ENCODE assay signal across 23 cellular contexts in the genomic region with DNA sequence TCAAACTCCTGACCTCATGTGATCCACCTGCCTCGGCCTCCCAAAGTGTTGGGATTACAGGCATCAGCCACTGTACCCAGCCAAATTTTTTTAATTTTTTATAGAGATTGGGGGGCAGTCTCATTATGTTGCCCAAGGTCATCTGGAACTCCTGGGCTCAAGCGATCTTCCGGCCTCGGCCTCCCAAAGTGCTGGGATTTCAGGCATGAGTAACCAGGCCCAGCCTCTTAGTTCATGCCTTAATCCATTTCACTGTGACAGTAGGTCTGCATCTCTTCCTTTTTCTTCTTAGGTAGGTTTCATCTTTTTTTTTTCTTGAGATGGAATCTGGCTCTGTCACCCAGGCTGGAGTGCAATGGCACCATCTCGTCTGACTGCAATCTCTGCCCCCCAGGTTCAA. TPM values are rescaled to one million over a fixed set of nuclear protein-coding genes. Genes with fewer than 3 reads are reported as not detected.
A peak's percentile ranks its signal among the peaks of the same experiment; 100 is the strongest.
DNase-seq lines count a peak whose midpoint lies in the region; ATAC-seq and TF ChIP-seq lines count a peak whose summit lies in the region.
"Had no signal": no experiment of that assay in that cellular context is flagged by ENCODE, and none has a peak within 500 bp of the region (broad histone marks: within the 10 kb centered on the region; RNA-seq: fewer than 3 reads in every experiment).

No MANE protein-coding gene starts in this region.

- H3K4me3 ChIP-seq in left ventricle myocardium inferior, result no peak overlapping the region
- no peak overlapping the region for H3K4me3 ChIP-seq in endodermal cell (ENCODE audit: low read length)
- no peak overlapping the region for H3K4me3 ChIP-seq in neural progenitor cell
- H3K4me3 ChIP-seq: GM23338, K562, PC-9 had no signal

- WGBS in endodermal cell (ENCODE audit: insufficient coverage in 1 of 2, insufficient read length in 1 of 2), 2 experiments, result 91 to 95% methylated on average over 4 to 5 of the region's 5 CpGs

- H3K4me3 Mint-ChIP-seq in endodermal cell, result no peak overlapping the region
- H3K4me3 Mint-ChIP-seq in neural progenitor cell, result peak overlapping the region; percentile 7
- H3K4me3 Mint-ChIP-seq: CD4-positive, alpha-beta memory T cell; GM23338; H9; HFFc6 had no signal

- H3K4me1 ChIP-seq in left ventricle myocardium inferior, result peaks cover 50% of the 10 kb centered on the region
- peaks cover 20% of the 10 kb centered on the region for H3K4me1 ChIP-seq in endodermal cell (ENCODE audit: control insufficient read depth, insufficient read depth, low read length)
- H3K4me1 ChIP-seq in neural progenitor cell, result peaks cover 33% of the 10 kb centered on the region

- peak overlapping the region; percentile 89 for H3K27ac ChIP-seq in left ventricle myocardium inferior (replicated peaks)
- no peak overlapping the region for H3K27ac ChIP-seq in endodermal cell (ENCODE audit: low read depth, low read length)
- no peak overlapping the region for H3K27ac ChIP-seq in neural progenitor cell
- H3K27ac ChIP-seq: PC-9 had no signal

- no peak for DNase-seq in left ventricle myocardium inferior
- DNase-seq in cardiac septum (ENCODE audit: low spot score), result no peak
- no peak for DNase-seq in endodermal cell
- no peak for DNase-seq in neural progenitor cell (ENCODE audit: low spot score)
- DNase-seq in NCI-H2171 (lab: John Stamatoyannopoulos, UW), result no peak
- DNase-seq in NCI-H526 treated with DMSO at 0.1 percent for 48 hours (lab: John Stamatoyannopoulos, UW), result no peak
- DNase-seq: C1 segment of cervical spinal cord; Caco-2; CD4-positive, alpha-beta memory T cell; H9; HFFc6; Kasumi-1; NCI-H1092 treated with DMSO at 0.1 percent for 48 hours; NCI-H1436; NCI-H187; NCI-H2081 treated with DMSO at 0.1 percent for 48 hours; NCI-H524; NCI-H774; PC-9; SHP77 had no signal

- H3F3A ChIP-seq in neural progenitor cell (ENCODE audit: low read depth), result peaks cover 16% of the 10 kb centered on the region

- no peak overlapping the region for H3K9ac ChIP-seq in endodermal cell (ENCODE audit: extremely low read depth, low read length, poor library complexity, severe bottlenecking)
- H3K9ac ChIP-seq in neural progenitor cell, result no peak overlapping the region

- H4K20me1 ChIP-seq in neural progenitor cell (ENCODE audit: low read depth), result no peaks in the 10 kb centered on the region

- no peak overlapping the region for H2AFZ ChIP-seq in neural progenitor cell (replicated peaks)
- H2AFZ ChIP-seq: GM23338, PC-9 had no signal

- no peaks in the 10 kb centered on the region for H3K9me3 ChIP-seq in left ventricle myocardium inferior (replicated peaks)
- H3K9me3 ChIP-seq in endodermal cell (ENCODE audit: control insufficient read depth, low read length), result no peaks in the 10 kb centered on the region
- H3K9me3 ChIP-seq in neural progenitor cell (ENCODE audit: low read depth), result no peaks in the 10 kb centered on the region
- H3K9me3 ChIP-seq: Caco-2 had no signal

- peaks cover 41% of the 10 kb centered on the region for H3K4me1 Mint-ChIP-seq in endodermal cell
- H3K4me1 Mint-ChIP-seq in neural progenitor cell, result peaks cover 49% of the 10 kb centered on the region

- H3K27ac Mint-ChIP-seq in endodermal cell (peak overlapping the region; percentile 77), neural progenitor cell (no peak overlapping the region)
- H3K27ac Mint-ChIP-seq: GM23338, H9, HFFc6 had no signal

- H3K79me2 ChIP-seq in neural progenitor cell (ENCODE audit: low read depth), result no peaks in the 10 kb centered on the region

- ATAC-seq in HG02884 (IDR thresholded peaks at IDR 0.05; ENCODE audit: unreplicated experiment), result no peak
- ATAC-seq: GM23338, K562 had no signal

- TF ChIP-seq CTCF in left ventricle myocardium inferior (IDR thresholded peaks at IDR 0.05; ENCODE audit: borderline replicate concordance), result no peak
- no peak for TF ChIP-seq CTCF in endodermal cell (conservative IDR thresholded peaks at IDR 0.05)
- TF ChIP-seq CTCF in neural progenitor cell (IDR thresholded peaks at IDR 0.05), result no peak

- intact Hi-C loops in left ventricle myocardium inferior (cut with micrococcal nuclease) (no loop called here), cardiac septum (cut with DNase I) (no loop called here)

- H3K27me3 ChIP-seq in left ventricle myocardium inferior (ENCODE audit: low read depth), result no peaks in the 10 kb centered on the region
- H3K27me3 ChIP-seq in endodermal cell (ENCODE audit: control insufficient read depth, insufficient read depth, low read length, poor library complexity, severe bottlenecking), result no peaks in the 10 kb centered on the region
- no peaks in the 10 kb centered on the region for H3K27me3 ChIP-seq in neural progenitor cell

- H3K9me3 Mint-ChIP-seq in endodermal cell (no peaks in the 10 kb centered on the region), neural progenitor cell (no peaks in the 10 kb centered on the region)
- H3K9me3 Mint-ChIP-seq: CD4-positive, alpha-beta memory T cell; GM23338; H9; HFFc6 had no signal

- no peak overlapping the region for H3K4me2 ChIP-seq in neural progenitor cell
- H3K4me2 ChIP-seq: GM23338, PC-9 had no signal

- H3K27me3 Mint-ChIP-seq in endodermal cell (ENCODE audit: insufficient read depth) (no peaks in the 10 kb centered on the region), neural progenitor cell (ENCODE audit: insufficient read depth, low read depth) (peaks cover 2% of the 10 kb centered on the region)
- H3K27me3 Mint-ChIP-seq: CD4-positive, alpha-beta memory T cell had no signal

- H3K36me3 ChIP-seq in left ventricle myocardium inferior (no peaks in the 10 kb centered on the region), endodermal cell (ENCODE audit: control insufficient read depth, insufficient read depth, low read length) (no peaks in the 10 kb centered on the region), neural progenitor cell (no peaks in the 10 kb centered on the region)

- H3K36me3 Mint-ChIP-seq in endodermal cell (ENCODE audit: low read depth) (no peaks in the 10 kb centered on the region), neural progenitor cell (no peaks in the 10 kb centered on the region)
- H3K36me3 Mint-ChIP-seq: CD4-positive, alpha-beta memory T cell had no signal

RNA-seq across cellular contexts. Expression of a gene that starts 37.3 kb away (rescaled TPM):
- total RNA-seq in left ventricle myocardium inferior (55.5 TPM), cardiac septum (46.6 TPM), endodermal cell (100 to 1,000 TPM; 133 to 157 TPM), neural progenitor cell (ENCODE audit: low replicate concordance) (89.2 and 143 TPM in 2 replicates)
- 76.2 TPM for polyA plus RNA-seq in endodermal cell (2013, experiment 1 of 2)
- polyA plus RNA-seq in endodermal cell (2013, experiment 2 of 2), result 85.4 TPM
